Comparison of ENCODE assay signal across 15 cellular contexts in genomic region chr10:129258570-129258969, GRCh38.
"Had no signal": no experiment of that assay in that cellular context is flagged by ENCODE, and none has a peak within 500 bp of the region (broad histone marks: within the 10 kb centered on the region; RNA-seq: fewer than 3 reads in every experiment).

No MANE protein-coding gene starts in this region.

- H3K27ac ChIP-seq: prostate gland, SJSA1 had no signal

- H3K4me1 Mint-ChIP-seq: natural killer cell had no signal

- H3K27me3 Mint-ChIP-seq: stimulated activated naive CD8-positive, alpha-beta T cell treated with anti-CD3 and anti-CD28 coated beads, Interleukin-15, Interleukin-2, amounts not matched to agents 100 ng/mL and 50 ng/mL, for 24 hours had no signal

- ATAC-seq: natural killer cell had no signal

- H3K4me3 ChIP-seq: prostate gland, SJSA1, tibial nerve had no signal

- H3K27ac Mint-ChIP-seq: natural killer cell; stimulated activated naive CD8-positive, alpha-beta T cell treated with anti-CD3 and anti-CD28 coated beads, Interleukin-15, Interleukin-2, amounts not matched to agents 100 ng/mL and 50 ng/mL, for 24 hours; T-helper 2 cell treated with Interferon-gamma antibody and Interleukin-4, amounts not matched to agents 5 μg/mL and 100 μg/mL, for 36 hours had no signal

- H3K9me3 Mint-ChIP-seq: natural killer cell; stimulated activated naive CD8-positive, alpha-beta T cell treated with anti-CD3 and anti-CD28 coated beads, Interleukin-15, Interleukin-2, amounts not matched to agents 100 ng/mL and 50 ng/mL, for 24 hours; T-helper 2 cell treated with Interferon-gamma antibody and Interleukin-4, amounts not matched to agents 5 μg/mL and 100 μg/mL, for 36 hours had no signal

- DNase-seq: activated CD4-positive, alpha-beta T cell treated with anti-CD3 and anti-CD28 coated beads, Interleukin-2, amount 50 U/mL, for 4 hours; activated CD4-positive, CD25-positive, alpha-beta regulatory T cell treated with anti-CD3 and anti-CD28 coated beads, Interleukin-2, amount 50 U/mL, for 72 hours; activated gamma-delta T cell; activated T-cell treated with anti-CD3 and anti-CD28 coated beads, Interleukin-2, amount 50 U/mL, for 48 hours; natural killer cell; nucleus accumbens; stimulated activated CD4-positive, alpha-beta T cell treated with anti-CD3 and anti-CD28 coated beads, Interleukin-15, amount 100 ng/mL, for 24 hours; stimulated activated CD4-positive, alpha-beta T cell treated with anti-CD3 and anti-CD28 coated beads, Interleukin-4, amount 100 ng/mL, for 24 hours; SW 1271 had no signal

- H3K36me3 Mint-ChIP-seq: activated naive CD8-positive, alpha-beta T cell; natural killer cell had no signal

- H3K9me3 ChIP-seq: prostate gland, SJSA1, tibial nerve had no signal

- H3K36me3 ChIP-seq: prostate gland, SJSA1, tibial nerve had no signal

- H3K27me3 ChIP-seq: SJSA1, tibial nerve had no signal

- H3K4me1 ChIP-seq: prostate gland, SJSA1 had no signal

- H3K4me3 Mint-ChIP-seq: activated naive CD8-positive, alpha-beta T cell; natural killer cell; stimulated activated naive CD8-positive, alpha-beta T cell treated with anti-CD3 and anti-CD28 coated beads, Interleukin-15, Interleukin-2, amounts not matched to agents 100 ng/mL and 50 ng/mL, for 24 hours; T-helper 2 cell treated with Interferon-gamma antibody and Interleukin-4, amounts not matched to agents 5 μg/mL and 100 μg/mL, for 36 hours had no signal
